ENCODE assay signal across 8 cellular contexts in the genomic region with DNA sequence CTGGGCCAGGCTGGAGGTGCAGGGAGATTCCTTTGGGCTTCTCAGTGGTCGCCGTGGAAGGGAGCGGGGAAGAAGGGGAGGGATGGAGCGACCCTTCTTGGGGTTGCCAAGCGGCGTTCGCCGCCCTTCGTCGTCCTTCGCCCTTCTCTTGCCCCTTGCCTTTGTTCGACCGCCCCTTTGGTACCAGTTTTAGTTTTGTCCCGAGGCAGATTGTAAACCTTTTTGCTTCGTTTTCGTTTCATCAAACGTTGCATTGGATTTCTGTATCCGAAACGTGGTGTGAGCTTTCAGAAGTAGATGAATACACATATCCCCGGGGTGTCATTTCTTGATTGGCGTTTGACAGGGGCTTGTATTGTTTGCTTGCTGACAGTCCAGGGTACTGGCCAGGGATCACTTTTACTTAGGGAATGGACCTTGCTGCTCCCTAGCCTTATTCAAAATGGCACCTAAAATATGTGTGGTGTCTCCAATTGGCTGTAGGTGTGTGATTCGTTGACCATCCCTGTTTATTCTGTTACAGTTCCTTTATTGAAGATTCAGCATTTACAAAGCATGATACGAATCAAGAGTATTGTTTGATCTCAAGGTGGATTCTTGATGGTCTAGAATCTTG. TPM values are rescaled to one million over a fixed set of nuclear protein-coding genes. Genes with fewer than 3 reads are reported as not detected.
DNase-seq lines count a peak whose midpoint lies in the region; ATAC-seq and TF ChIP-seq lines count a peak whose summit lies in the region.

No MANE protein-coding gene starts in this region.

- TF ChIP-seq CTCF in AG04450 (IDR thresholded peaks at IDR 0.05; ENCODE audit: low read depth, low read length) (no peak), GM13977 (IDR thresholded peaks at IDR 0.05; ENCODE audit: extremely low read depth, insufficient read depth, missing control alignments) (no peak), OCI-LY3 (IDR thresholded peaks at IDR 0.05; ENCODE audit: low read depth, low read length) (no peak)

- H3K4me3 ChIP-seq in AG04450 (ENCODE audit: low read depth, low read length) (peak overlapping the region; percentile 92), OCI-LY3 (ENCODE audit: low read length) (peak overlapping the region; percentile 95), mononuclear cell (ENCODE audit: low read length) (peak overlapping the region; percentile 65)

- peaks cover 9% of the 10 kb centered on the region for H3K36me3 ChIP-seq in OCI-LY3 (replicated peaks; ENCODE audit: low read depth, low read length)

- H3K4me1 Mint-ChIP-seq in dendritic cell treated with granulocyte-macrophage colony-stimulating factor and Interleukin-4, amounts not matched to agents 40 ng/mL and 50 ng/mL, for 4 days (ENCODE audit: low read depth) = peaks cover 26% of the 10 kb centered on the region

- H3K27ac Mint-ChIP-seq in dendritic cell treated with granulocyte-macrophage colony-stimulating factor and Interleukin-4, amounts not matched to agents 40 ng/mL and 50 ng/mL, for 4 days = peak overlapping the region; percentile 93

- H3K4me3 Mint-ChIP-seq in dendritic cell treated with granulocyte-macrophage colony-stimulating factor and Interleukin-4, amounts not matched to agents 40 ng/mL and 50 ng/mL, for 4 days = peak overlapping the region; percentile 91

- H3K9me3 Mint-ChIP-seq in dendritic cell treated with granulocyte-macrophage colony-stimulating factor and Interleukin-4, amounts not matched to agents 40 ng/mL and 50 ng/mL, for 4 days = no peaks in the 10 kb centered on the region

- H3K9me3 ChIP-seq in AG04450 (ENCODE audit: control insufficient read depth, insufficient read depth, low read length) (no peaks in the 10 kb centered on the region), OCI-LY3 (ENCODE audit: insufficient read depth, low read length) (no peaks in the 10 kb centered on the region), mononuclear cell (ENCODE audit: low read depth, low read length) (no peaks in the 10 kb centered on the region)

- H2AFZ ChIP-seq in OCI-LY3 (ENCODE audit: low read depth, low read length) = no peak overlapping the region

- H3K27me3 Mint-ChIP-seq in dendritic cell treated with granulocyte-macrophage colony-stimulating factor and Interleukin-4, amounts not matched to agents 40 ng/mL and 50 ng/mL, for 4 days = no peaks in the 10 kb centered on the region

- H3K27ac ChIP-seq in AG04450 (ENCODE audit: low read depth, low read length) = peak overlapping the region; percentile 55
- peak overlapping the region; percentile 59 for H3K27ac ChIP-seq in OCI-LY3 (ENCODE audit: low read length)

- H3K4me2 ChIP-seq in OCI-LY3 (ENCODE audit: low read length) = peak overlapping the region; percentile 88

- H4K20me1 ChIP-seq in OCI-LY3 (ENCODE audit: insufficient read depth, low read length) = peaks cover 21% of the 10 kb centered on the region

- CTCF ChIA-PET in AG04450 (lab: Charles Lee) = no interaction called here

- POLR2A ChIA-PET in AG04450 (lab: Yijun Ruan, JAX) = interaction anchor here (0.7 kb wide), 1 partner anchor 26 kb away, joined by 4 read pairs; no protein-coding TSS in a partner anchor

- no peak for DNase-seq in AG04450 (ENCODE audit: low read depth, low spot score)
- peak; percentile 42 for DNase-seq in GM13977 (ENCODE audit: low spot score)
- DNase-seq in NCI-H510A (lab: John Stamatoyannopoulos, UW) = no peak

- peaks cover 57% of the 10 kb centered on the region for H3K79me2 ChIP-seq in OCI-LY3 (ENCODE audit: low read length)

- peak overlapping the region; percentile 81 for H3K9ac ChIP-seq in OCI-LY3 (ENCODE audit: low read length)

- ATAC-seq in HG02852 (IDR thresholded peaks at IDR 0.05; ENCODE audit: unreplicated experiment) (no peak), GM19452 (IDR thresholded peaks at IDR 0.05; ENCODE audit: unreplicated experiment) (no peak)

- peaks cover 24% of the 10 kb centered on the region for H3K36me3 Mint-ChIP-seq in dendritic cell treated with granulocyte-macrophage colony-stimulating factor and Interleukin-4, amounts not matched to agents 40 ng/mL and 50 ng/mL, for 4 days (ENCODE audit: low read depth)

- H3K4me1 ChIP-seq in OCI-LY3 (ENCODE audit: low read length) (peaks cover 16% of the 10 kb centered on the region), mononuclear cell (ENCODE audit: insufficient read depth, low read length) (peaks cover 20% of the 10 kb centered on the region)

- intact Hi-C loops in dendritic cell treated with granulocyte-macrophage colony-stimulating factor and Interleukin-4, amounts not matched to agents 40 ng/mL and 50 ng/mL, for 4 days (cut with micrococcal nuclease) = no loop called here

- H3K27me3 ChIP-seq in AG04450 (ENCODE audit: control insufficient read depth, insufficient read depth, low read length) (no peaks in the 10 kb centered on the region), OCI-LY3 (ENCODE audit: low read depth, low read length) (no peaks in the 10 kb centered on the region), mononuclear cell (ENCODE audit: insufficient read depth, low read length) (no peaks in the 10 kb centered on the region)

- in situ Hi-C loops in GM13977 (cut with MboI; ENCODE audit: low pct_unique_long_range_greater_than_20kb, low sequenced_read_pairs, unreplicated experiment) = no loop called here

RNA-seq across cellular contexts. Expression of a gene that starts 0.8 kb away (rescaled TPM):
- 36.7 and 39.7 TPM in 2 replicates for polyA plus RNA-seq in AG04450 (2011; rRNA removed)
- polyA minus RNA-seq in AG04450 (2011; rRNA and poly(A)+ RNA removed) = 12.2 and 25.9 TPM in 2 replicates
- 33.9 TPM for total RNA-seq in mononuclear cell
